11 cellular contexts compared by ENCODE assay signal in the genomic region with DNA sequence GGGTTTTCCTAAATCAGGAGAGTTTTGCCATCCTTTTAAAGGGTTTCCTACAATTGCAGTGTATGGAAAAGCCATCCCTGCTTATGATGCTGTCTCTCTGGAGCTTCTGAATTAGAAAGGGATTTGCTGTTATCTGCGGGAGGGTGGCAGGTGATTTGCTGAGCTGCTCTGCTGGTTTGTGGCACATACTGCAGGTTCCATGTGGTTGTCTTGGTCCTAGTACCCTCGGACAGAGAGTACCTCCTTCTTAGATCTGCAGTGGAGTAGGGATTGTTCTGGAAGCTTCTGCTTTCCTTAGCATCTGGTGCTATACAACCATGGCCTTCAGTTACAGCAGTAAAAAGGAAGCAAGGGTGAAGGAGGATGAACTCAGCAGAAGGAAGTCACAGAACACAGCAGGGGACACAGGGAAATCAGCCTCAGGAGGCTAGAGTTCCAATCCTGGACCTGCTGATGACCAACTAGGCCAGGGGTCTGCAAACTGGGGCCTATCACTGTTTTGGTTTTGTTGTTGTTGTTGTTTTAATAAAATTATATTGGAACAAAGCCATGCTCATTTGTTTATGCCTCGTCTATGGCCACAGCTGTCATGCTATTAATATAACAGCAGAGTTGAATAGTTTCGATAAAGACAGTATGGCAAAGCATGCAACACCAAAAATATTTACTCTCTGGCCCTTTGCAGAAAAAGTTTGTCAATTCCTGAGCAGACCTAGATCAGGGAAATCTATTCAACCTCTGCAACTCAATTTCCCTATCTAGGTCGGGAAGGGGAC. TPM values are rescaled to one million over a fixed set of nuclear protein-coding genes. Genes with fewer than 3 reads are reported as not detected.
DNase-seq lines count a peak whose midpoint lies in the region; ATAC-seq and TF ChIP-seq lines count a peak whose summit lies in the region.
"Had no signal": no experiment of that assay in that cellular context is flagged by ENCODE, and none has a peak within 500 bp of the region (broad histone marks: within the 10 kb centered on the region; RNA-seq: fewer than 3 reads in every experiment).

No MANE protein-coding gene starts in this region.

- H3K27ac Mint-ChIP-seq in T-cell: peak overlapping the region; percentile 97 to 98

- H3K4me1 ChIP-seq in neutrophil (ENCODE audit: control insufficient read depth in 1 of 2, insufficient read depth in 1 of 2, low read depth in 1 of 2, low read length in 1 of 2): peaks cover 34 to 47% of the 10 kb centered on the region in 2 experiments
- H3K4me1 ChIP-seq: body of pancreas had no signal

- no peak for TF ChIP-seq CTCF in neutrophil (IDR thresholded peaks at IDR 0.05)

- peak overlapping the region; percentile 72 for H3K27ac ChIP-seq in neutrophil
- H3K27ac ChIP-seq: body of pancreas had no signal

- POLR2A ChIA-PET in T-cell (lab: Charles Lee): no interaction called here

- CTCF ChIA-PET in T-cell (lab: Charles Lee): interaction anchor here (0.7 to 1.8 kb wide), 3 partner anchors 12 to 109 kb away, joined by 3 to 5 read pairs (median 4); no protein-coding TSS in a partner anchor

- H3K9me3 Mint-ChIP-seq in T-cell: no peaks in the 10 kb centered on the region

- ATAC-seq in GM18868 (IDR thresholded peaks at IDR 0.05; ENCODE audit: unreplicated experiment): peak; percentile 42
- ATAC-seq in HG02840 (IDR thresholded peaks at IDR 0.05; ENCODE audit: low FRiP score, unreplicated experiment): peak; percentile 63
- ATAC-seq in T-cell (replicated peaks in 1 of 4): no peak
- ATAC-seq: body of pancreas had no signal

- H3K4me1 Mint-ChIP-seq in T-cell: peaks cover 82 to 89% (median 84%) of the 10 kb centered on the region in 3 donors

- H3K36me3 ChIP-seq in neutrophil: no peaks in the 10 kb centered on the region

- H3K36me3 Mint-ChIP-seq in T-cell: no peaks in the 10 kb centered on the region

- no peaks in the 10 kb centered on the region for H3K27me3 Mint-ChIP-seq in T-cell

- no peaks in the 10 kb centered on the region for H3K9me3 ChIP-seq in neutrophil
- H3K9me3 ChIP-seq: body of pancreas had no signal

- no peaks in the 10 kb centered on the region for H3K27me3 ChIP-seq in neutrophil
- H3K27me3 ChIP-seq: body of pancreas had no signal

- peak overlapping the region in 2 of 3 donors; percentile 25 to 72 for H3K4me3 Mint-ChIP-seq in T-cell

- DNase-seq in T-cell: no peak
- no peak for DNase-seq in NCI-H1092 treated with DMSO at 0.1 percent for 48 hours (lab: John Stamatoyannopoulos, UW)
- no peak for DNase-seq in GM19238 (ENCODE audit: insufficient read length, low spot score)
- DNase-seq in NCI-H1436 (lab: John Stamatoyannopoulos, UW): no peak
- DNase-seq: activated CD4-positive, alpha-beta T cell treated with anti-CD3 and anti-CD28 coated beads, Interleukin-2, amount 50 U/mL, for 4 hours; body of pancreas; NCI-H2107; SIG-M5 had no signal

- no peak overlapping the region for H3K4me3 ChIP-seq in neutrophil (ENCODE audit: low read depth in 1 of 2, low read length in 1 of 2)
- H3K4me3 ChIP-seq: body of pancreas had no signal

RNA-seq across cellular contexts. Expression of gene STARD5, which starts 39.5 kb away (rescaled TPM):
- total RNA-seq in T-cell: 1 to 10 TPM; 5.8 to 8.5 (median 7.3) TPM

Comparison
In these comparisons a context has a peak if more than half of its experiments do, and no peak if none do; other contexts are left out.
1. ATAC-seq: peak in GM18868 (single experiment) and HG02840 (single experiment); none in T-cell (0 of 4).